Comparison of ENCODE assay signal across 21 cellular contexts in the genomic region with DNA sequence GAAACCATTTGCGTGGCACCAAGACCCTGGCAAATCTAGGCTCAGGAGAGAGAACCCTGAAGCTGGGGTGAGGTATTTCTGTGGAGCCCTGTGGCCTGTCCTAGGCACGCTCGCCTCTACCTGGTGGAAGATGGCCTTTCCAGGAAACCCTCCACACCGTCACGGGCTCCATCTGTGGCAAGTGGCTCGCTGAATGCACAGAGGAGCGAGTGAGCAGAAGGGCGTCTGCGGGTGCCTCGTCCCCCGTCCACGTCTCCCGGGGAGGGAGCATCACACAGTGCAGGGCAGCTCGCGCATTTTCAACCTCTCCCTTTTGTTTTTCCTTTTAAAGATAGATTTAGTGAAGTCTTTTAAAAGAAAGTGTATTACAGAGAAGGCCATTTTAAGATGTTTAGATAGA. TPM values are rescaled to one million over a fixed set of nuclear protein-coding genes. Genes with fewer than 3 reads are reported as not detected.
"Had no signal": no experiment of that assay in that cellular context is flagged by ENCODE, and none has a peak within 500 bp of the region (broad histone marks: within the 10 kb centered on the region; RNA-seq: fewer than 3 reads in every experiment).

No MANE protein-coding gene starts in this region.

- H2AFZ ChIP-seq: neural progenitor cell had no signal

- H3K4me1 ChIP-seq: colonic mucosa, esophagus squamous epithelium, psoas muscle, testis, tibial nerve had no signal

- DNase-seq: colonic mucosa; dermis blood vessel endothelial cell; esophagus squamous epithelium; foreskin fibroblast; left colon; left ventricle myocardium superior; midbrain; occipital lobe; psoas muscle; retina; stimulated activated CD4-positive, alpha-beta T cell treated with anti-CD3 and anti-CD28 coated beads, Interleukin-2, amount 100 ng/mL, for 24 hours; stimulated activated CD4-positive, alpha-beta T cell treated with anti-CD3 and anti-CD28 coated beads, Interleukin-4, amount 100 ng/mL, for 4 hours; stimulated activated naive B cell treated with anti-CD40 and anti-IgM and Interleukin-4, amounts not matched to agents 10 μg/mL and 1 μg/mL and 100 μg/mL, for 72 hours; stimulated activated naive CD8-positive, alpha-beta T cell treated with anti-CD3 and anti-CD28 coated beads, Interleukin-15, amount 100 ng/mL, for 72 hours; testis had no signal

- H3K9ac ChIP-seq: neural progenitor cell had no signal

- H3K27me3 ChIP-seq: colonic mucosa, esophagus squamous epithelium, neural progenitor cell, testis, tibial nerve had no signal

- ATAC-seq: left colon; left ventricle myocardium superior; natural killer cell treated with Interleukin-12 subunit alpha and Interleukin-12 subunit beta and Interleukin-15 and Interleukin-18, amount 100 ng/mL, for 72 hours; psoas muscle; sciatic nerve; stimulated activated naive B cell treated with anti-CD40 and anti-IgM and Interleukin-4, amounts not matched to agents 10 μg/mL and 1 μg/mL and 100 μg/mL, for 72 hours; stimulated activated naive CD8-positive, alpha-beta T cell treated with anti-CD3 and anti-CD28 coated beads, Interleukin-15, amount 100 ng/mL, for 72 hours had no signal

- H3K27ac ChIP-seq: colonic mucosa, esophagus squamous epithelium, neural progenitor cell, psoas muscle, testis, tibial nerve had no signal

- H3K36me3 ChIP-seq: colonic mucosa, neural progenitor cell had no signal

- H3K9me3 ChIP-seq: colonic mucosa, psoas muscle, testis had no signal

- H3K4me3 ChIP-seq: colonic mucosa, esophagus squamous epithelium, neural progenitor cell, psoas muscle, testis, tibial nerve had no signal

RNA-seq across cellular contexts. Expression of a gene that starts 25.3 kb away (rescaled TPM):
- total RNA-seq: dermis blood vessel endothelial cell; epithelial cell of proximal tubule; natural killer cell treated with Interleukin-12 subunit alpha and Interleukin-12 subunit beta and Interleukin-15 and Interleukin-18, amount 100 ng/mL, for 72 hours; psoas muscle; ureter had no signal
